ENCODE assay signal across 8 cellular contexts in genomic region chr16:11915644-11916523, GRCh38. TPM values are rescaled to one million over a fixed set of nuclear protein-coding genes. Genes with fewer than 3 reads are reported as not detected.
A peak's percentile ranks its signal among the peaks of the same experiment; 100 is the strongest.
DNase-seq lines count a peak whose midpoint lies in the region; ATAC-seq, FAIRE-seq and TF ChIP-seq lines count a peak whose summit lies in the region.

Gene GSPT1 (minus strand): TSS chr16:11915956. CDS start chr16:11915720, 236 bp downstream.

- peak; percentile 70 for ATAC-seq in HG03457 (IDR thresholded peaks at IDR 0.05; ENCODE audit: unreplicated experiment)

- peak; percentile 95 for DNase-seq in GM19239 (ENCODE audit: insufficient read length, low spot score)
- peak; percentile 97 to 99 for DNase-seq in NCI-H526 (lab: John Stamatoyannopoulos, UW)
- peak; percentile 100 for DNase-seq in activated CD4-positive, alpha-beta T cell treated with anti-CD3 and anti-CD28 coated beads for 48 hours
- DNase-seq in colonic mucosa: peak; percentile 98
- DNase-seq in stimulated activated CD4-positive, alpha-beta T cell treated with anti-CD3 and anti-CD28 coated beads, Interleukin-1b, Interleukin-23, amount 100 ng/mL, for 4 hours (ENCODE audit: low read depth in 2 of 2): peak; percentile 97 to 99

- H3K27me3 ChIP-seq in BLaER1: no peaks in the 10 kb centered on the region
- H3K27me3 ChIP-seq in colonic mucosa: no peaks in the 10 kb centered on the region
- H3K27me3 ChIP-seq in layer of hippocampus (ENCODE audit: control insufficient read depth, insufficient read depth, low read length): no peaks in the 10 kb centered on the region

- intact Hi-C loops in colonic mucosa (cut with DNase I): no loop called here

- H4K20me1 ChIP-seq in BLaER1: peaks cover 46% of the 10 kb centered on the region

- H3K4me1 ChIP-seq in BLaER1 (peaks cover 38% of the 10 kb centered on the region), colonic mucosa (peaks cover 8% of the 10 kb centered on the region)

- no peaks in the 10 kb centered on the region for H3K9me3 ChIP-seq in BLaER1
- no peaks in the 10 kb centered on the region for H3K9me3 ChIP-seq in colonic mucosa

- peak within 1 kb of the TSS; percentile 94 for H3K27ac ChIP-seq in BLaER1
- peak within 1 kb of the TSS; percentile 95 for H3K27ac ChIP-seq in colonic mucosa
- peak within 1 kb of the TSS; percentile 86 for H3K27ac ChIP-seq in layer of hippocampus (ENCODE audit: low read depth, low read length)

- H3K4me3 ChIP-seq in BLaER1 (peak within 1 kb of the TSS; percentile 98), colonic mucosa (peak within 1 kb of the TSS; percentile 82)

- no peak for TF ChIP-seq CTCF in colonic mucosa (IDR thresholded peaks at IDR 0.05)

- peaks cover 5% of the 10 kb centered on the region; the same call in 1 of the 2 replicates for H3K36me3 ChIP-seq in BLaER1
- no peaks in the 10 kb centered on the region for H3K36me3 ChIP-seq in colonic mucosa

- H3K9ac ChIP-seq in BLaER1 (peak within 1 kb of the TSS; percentile 96), colonic mucosa (ENCODE audit: low read depth in 2 of 2, low read length in 2 of 2) (peak within 1 kb of the TSS; percentile 91 to 97)

- FAIRE-seq in GM19239 (lab: Jason Lieb, UNC): peak; percentile 63

- H3K4me2 ChIP-seq in BLaER1: peak within 1 kb of the TSS; percentile 92

RNA-seq across cellular contexts. Expression of gene GSPT1, which starts in this region (rescaled TPM):
- total RNA-seq in colonic mucosa: 100 to 1,000 TPM; 135 to 174 TPM

Comparison
In these comparisons a context has a peak if more than half of its experiments do, and no peak if none do; other contexts are left out.
1. Peak in every context shown above with its lines: DNase-seq, ATAC-seq, H3K4me3 ChIP-seq and H3K27ac ChIP-seq.